Comparison of ENCODE assay signal across 20 cellular contexts in genomic region chr21:46059195-46059594, GRCh38. TPM values are rescaled to one million over a fixed set of nuclear protein-coding genes. Genes with fewer than 3 reads are reported as not detected.
A peak's percentile ranks its signal among the peaks of the same experiment; 100 is the strongest.
DNase-seq lines count a peak whose midpoint lies in the region; ATAC-seq, FAIRE-seq and TF ChIP-seq lines count a peak whose summit lies in the region.
"Had no signal": no experiment of that assay in that cellular context is flagged by ENCODE, and none has a peak within 500 bp of the region (broad histone marks: within the 10 kb centered on the region; RNA-seq: fewer than 3 reads in every experiment).

No MANE protein-coding gene starts in this region.

- peaks cover 20 to 32% (median 29%) of the 10 kb centered on the region in 11 experiments for H3K9me3 ChIP-seq in BLaER1 treated with 17β-estradiol and CSF1 and Interleukin-3, amounts not matched to agents 10 nM and 100 nM (replicated peaks in 1 of 11)
- H3K9me3 ChIP-seq in kidney (ENCODE audit: control insufficient read depth in 1 of 2, low read length in 2 of 2) = peaks cover 2 to 9% of the 10 kb centered on the region in 2 donors
- H3K9me3 ChIP-seq: prostate gland had no signal

- peak overlapping the region; percentile 9 for H3K27ac Mint-ChIP-seq in activated naive CD8-positive, alpha-beta T cell
- H3K27ac Mint-ChIP-seq in stimulated activated effector memory CD8-positive, alpha-beta T cell treated with anti-CD3 and anti-CD28 coated beads, Interleukin-12 subunit alpha, Interleukin-12 subunit beta, amount 100 ng/mL, for 72 hours = peak overlapping the region; percentile 61
- H3K27ac Mint-ChIP-seq: activated B cell treated with CpG ODN at 0.5 μM for 24 hours; activated T-helper 2 cell treated with anti-CD3 and anti-CD28 coated beads, Interferon-gamma antibody, Interleukin-2, Interleukin-4, amounts not matched to agents 10 μg/mL and 5 μg/mL and 100 μg/mL, durations not matched to agents 14 hours and 24 hours and 36 hours; T-helper 2 cell treated with Interferon-gamma antibody and Interleukin-4, amounts not matched to agents 5 μg/mL and 100 μg/mL, for 36 hours had no signal

- H4K20me1 ChIP-seq in BLaER1 treated with 17β-estradiol and CSF1 and Interleukin-3, amounts not matched to agents 10 nM and 100 nM = peaks cover 0 to 29% (median 23%) of the 10 kb centered on the region in 11 experiments; a peak in 13 of 22 replicates

- peaks cover 44 to 62% (median 54%) of the 10 kb centered on the region in 10 experiments for H3K4me1 ChIP-seq in BLaER1 treated with 17β-estradiol and CSF1 and Interleukin-3, amounts not matched to agents 10 nM and 100 nM
- peaks cover 0 to 2% of the 10 kb centered on the region in 2 donors for H3K4me1 ChIP-seq in kidney (ENCODE audit: control insufficient read depth in 1 of 2, insufficient read depth in 1 of 2, low read depth in 1 of 2, low read length in 2 of 2)
- H3K4me1 ChIP-seq: prostate gland had no signal

- no peak overlapping the region; a peak in 1 of 22 replicates for H3K27ac ChIP-seq in BLaER1 treated with 17β-estradiol and CSF1 and Interleukin-3, amounts not matched to agents 10 nM and 100 nM
- H3K27ac ChIP-seq in kidney (ENCODE audit: low read depth in 2 of 2, low read length in 2 of 2) = no peak overlapping the region

- TF ChIP-seq CTCF in kidney (IDR thresholded peaks at IDR 0.05; ENCODE audit: borderline replicate concordance, extremely low read depth, insufficient read depth) (no peak), GM10266 (IDR thresholded peaks at IDR 0.05; ENCODE audit: control insufficient read depth, insufficient read depth, low read depth, missing control alignments) (no peak)

- 0 out of 22 replicates have a peak, but pooled peaks cover 0 to 3% (median 0%) of the 10 kb centered on the region in 11 experiments for H3K36me3 ChIP-seq in BLaER1 treated with 17β-estradiol and CSF1 and Interleukin-3, amounts not matched to agents 10 nM and 100 nM
- no peaks in the 10 kb centered on the region for H3K36me3 ChIP-seq in kidney (ENCODE audit: control insufficient read depth in 1 of 2, insufficient read depth in 2 of 2, low read length in 2 of 2)
- H3K36me3 ChIP-seq: prostate gland had no signal

- H3K36me3 Mint-ChIP-seq in activated naive CD8-positive, alpha-beta T cell = no peaks in the 10 kb centered on the region
- peaks cover 2% of the 10 kb centered on the region for H3K36me3 Mint-ChIP-seq in stimulated activated effector memory CD8-positive, alpha-beta T cell treated with anti-CD3 and anti-CD28 coated beads, Interleukin-12 subunit alpha, Interleukin-12 subunit beta, amount 100 ng/mL, for 72 hours

- no peaks in the 10 kb centered on the region for H3K27me3 Mint-ChIP-seq in activated naive CD8-positive, alpha-beta T cell

- intact Hi-C loops in kidney (cut with DNase I) = no loop called here

- H3K9me3 Mint-ChIP-seq in activated naive CD8-positive, alpha-beta T cell (ENCODE audit: low read depth) = no peaks in the 10 kb centered on the region
- H3K9me3 Mint-ChIP-seq in stimulated activated effector memory CD8-positive, alpha-beta T cell treated with anti-CD3 and anti-CD28 coated beads, Interleukin-12 subunit alpha, Interleukin-12 subunit beta, amount 100 ng/mL, for 72 hours = no peaks in the 10 kb centered on the region

- no peak for FAIRE-seq in kidney (lab: Jason Lieb, UNC)
- FAIRE-seq: islet of Langerhans had no signal

- peaks cover 10 to 33% (median 31%) of the 10 kb centered on the region in 11 experiments; a peak in 19 of 22 replicates for H3K27me3 ChIP-seq in BLaER1 treated with 17β-estradiol and CSF1 and Interleukin-3, amounts not matched to agents 10 nM and 100 nM

- DNase-seq in kidney (peak; percentile 43), RKO (ENCODE audit: low spot score) (no peak), GM10266 (ENCODE audit: extremely low spot score) (no peak)
- DNase-seq in stimulated activated effector memory CD8-positive, alpha-beta T cell treated with anti-CD3 and anti-CD28 coated beads, Interleukin-12 subunit alpha, Interleukin-12 subunit beta, amount 100 ng/mL, for 72 hours (ENCODE audit: low spot score in 2 of 2) = no peak
- DNase-seq: activated B cell treated with CpG ODN at 0.5 μM for 24 hours; DMS79 treated with DMSO at 0.1 percent for 48 hours; hippocampal formation; KG1; naive B cell; NCI-H1930; NCI-H226; stimulated activated CD4-positive, alpha-beta T cell treated with anti-CD3 and anti-CD28 coated beads, Interleukin-2, amount 100 ng/mL, for 48 hours had no signal

- peak overlapping the region in 8 of 11 experiments; percentile 84 to 99 (median 94); a peak in 11 of 22 replicates for H3K4me2 ChIP-seq in BLaER1 treated with 17β-estradiol and CSF1 and Interleukin-3, amounts not matched to agents 10 nM and 100 nM

- peaks cover 52% of the 10 kb centered on the region for H3K4me1 Mint-ChIP-seq in activated naive CD8-positive, alpha-beta T cell (ENCODE audit: low read depth)
- peaks cover 37% of the 10 kb centered on the region for H3K4me1 Mint-ChIP-seq in stimulated activated effector memory CD8-positive, alpha-beta T cell treated with anti-CD3 and anti-CD28 coated beads, Interleukin-12 subunit alpha, Interleukin-12 subunit beta, amount 100 ng/mL, for 72 hours

- no peak for ATAC-seq in stimulated activated effector memory CD8-positive, alpha-beta T cell treated with anti-CD3 and anti-CD28 coated beads, Interleukin-12 subunit alpha, Interleukin-12 subunit beta, amount 100 ng/mL, for 72 hours
- ATAC-seq in GM21447 (IDR thresholded peaks at IDR 0.05; ENCODE audit: unreplicated experiment) = no peak

- H3K4me3 Mint-ChIP-seq in activated naive CD8-positive, alpha-beta T cell = no peak overlapping the region
- H3K4me3 Mint-ChIP-seq in stimulated activated effector memory CD8-positive, alpha-beta T cell treated with anti-CD3 and anti-CD28 coated beads, Interleukin-12 subunit alpha, Interleukin-12 subunit beta, amount 100 ng/mL, for 72 hours = no peak overlapping the region
- H3K4me3 Mint-ChIP-seq: activated B cell treated with CpG ODN at 0.5 μM for 24 hours; naive B cell; T-helper 2 cell treated with Interferon-gamma antibody and Interleukin-4, amounts not matched to agents 5 μg/mL and 100 μg/mL, for 36 hours had no signal

- H3K4me3 ChIP-seq in BLaER1 treated with 17β-estradiol and CSF1 and Interleukin-3, amounts not matched to agents 10 nM and 100 nM = no peak overlapping the region
- H3K4me3 ChIP-seq in kidney (ENCODE audit: low read length in 2 of 2) = no peak overlapping the region
- H3K4me3 ChIP-seq: prostate gland, skin epidermis had no signal

- no peak overlapping the region for H3K9ac ChIP-seq in BLaER1 treated with 17β-estradiol and CSF1 and Interleukin-3, amounts not matched to agents 10 nM and 100 nM
- H3K9ac ChIP-seq in kidney (ENCODE audit: low read length in 2 of 2) = no peak overlapping the region

RNA-seq across cellular contexts. Expression of gene COL6A2, which starts 38.7 kb away (rescaled TPM):
- total RNA-seq in kidney = 174 TPM
- 52.4 TPM for polyA plus RNA-seq in kidney (ENCODE audit: insufficient read depth, low read depth, low replicate concordance)
